ENCODE assay signal across 8 cellular contexts in genomic region chr2:231400668-231401054, GRCh38. TPM values are rescaled to one million over a fixed set of nuclear protein-coding genes. Genes with fewer than 3 reads are reported as not detected.
DNase-seq lines count a peak whose midpoint lies in the region; ATAC-seq, FAIRE-seq and TF ChIP-seq lines count a peak whose summit lies in the region.
"Not testable (repeated sequence)": the region's sequence is repeated elsewhere in the genome, so short reads cannot be mapped to it uniquely, and the experiment has no call there.

No MANE protein-coding gene starts in this region.

- FAIRE-seq in astrocyte (lab: Jason Lieb, UNC): not testable (repeated sequence)

- peaks cover 41% of the 10 kb centered on the region for H3K4me1 ChIP-seq in BLaER1
- peaks cover 17% of the 10 kb centered on the region for H3K4me1 ChIP-seq in astrocyte (ENCODE audit: insufficient read depth, low read length)
- not testable (repeated sequence) for H3K4me1 ChIP-seq in neuronal stem cell (ENCODE audit: control insufficient read depth in 2 of 2, insufficient read depth in 1 of 2, low read depth in 1 of 2, low read length in 2 of 2)
- H3K4me1 ChIP-seq in thoracic aorta (ENCODE audit: control insufficient read depth in 1 of 2, low read depth in 2 of 2): peaks cover 27 to 91% of the 10 kb centered on the region in 2 donors

- not testable (repeated sequence) for H3K79me1 ChIP-seq in neuronal stem cell (ENCODE audit: low read depth, low read length)

- H3K18ac ChIP-seq in neuronal stem cell (ENCODE audit: low read length): not testable (repeated sequence)

- peak overlapping the region; percentile 30 for H3K27ac Mint-ChIP-seq in astrocyte (ENCODE audit: unreplicated experiment)

- H4K91ac ChIP-seq in neuronal stem cell (ENCODE audit: low read depth, low read length, poor library complexity): not testable (repeated sequence)

- no CpG with 5 or more reads among the region's 8 CpGs for WGBS in neuronal stem cell (ENCODE audit: extremely low coverage in 2 of 2, insufficient read length in 2 of 2, insufficient replicate concordance in 1 of 2), 2 donors

- not testable (repeated sequence) for H3K79me2 ChIP-seq in astrocyte (ENCODE audit: insufficient read depth, low read length)

- ATAC-seq in left lobe of liver: peak; percentile 62
- not testable (repeated sequence) for ATAC-seq in thoracic aorta (ENCODE audit: insufficient number of reproducible peaks, low FRiP score, low read depth)

- H2AFZ ChIP-seq in astrocyte (ENCODE audit: low read depth, low read length): not testable (repeated sequence)
- peak overlapping the region; percentile 72 for H2AFZ ChIP-seq in neuronal stem cell (ENCODE audit: low read length)

- H3K36me3 ChIP-seq in BLaER1; astrocyte (ENCODE audit: insufficient read depth, low read length); neuronal stem cell (replicated peaks in 1 of 2; ENCODE audit: control insufficient read depth in 2 of 2, insufficient read depth in 2 of 2, low read length in 2 of 2); thoracic aorta: not testable (repeated sequence)

- peaks cover 17% of the 10 kb centered on the region for H3K4me1 Mint-ChIP-seq in astrocyte (ENCODE audit: low read depth, unreplicated experiment)

- H3K27me3 ChIP-seq in BLaER1 (peaks cover 26% of the 10 kb centered on the region), neuronal stem cell (ENCODE audit: control insufficient read depth in 3 of 3, insufficient read depth in 3 of 3, low read depth in 1 of 3, low read length in 3 of 3) (peaks cover 2 to 41% (median 18%) of the 10 kb centered on the region in 3 experiments)
- not testable (repeated sequence) for H3K27me3 ChIP-seq in astrocyte (ENCODE audit: insufficient read depth, low read length); thoracic aorta (replicated peaks; ENCODE audit: insufficient read depth)

- H4K8ac ChIP-seq in neuronal stem cell (ENCODE audit: low read depth, low read length): not testable (repeated sequence)

- not testable (repeated sequence) for H3K4me3 ChIP-seq in BLaER1; astrocyte (ENCODE audit: insufficient read depth, low read depth, low read length); epithelial cell of proximal tubule (ENCODE audit: low read depth, low read length); neuronal stem cell (ENCODE audit: low read length in 2 of 2)
- peak overlapping the region; percentile 40 for H3K4me3 ChIP-seq in thoracic aorta

- not testable (repeated sequence) for H3K4ac ChIP-seq in neuronal stem cell (ENCODE audit: low read length)

- H2BK15ac ChIP-seq in neuronal stem cell (ENCODE audit: low read length): not testable (repeated sequence)

- not testable (repeated sequence) for TF ChIP-seq EP300 in Ishikawa (IDR thresholded peaks at IDR 0.05; ENCODE audit: borderline replicate concordance)

- H3K14ac ChIP-seq in neuronal stem cell (ENCODE audit: low read length): not testable (repeated sequence)

- not testable (repeated sequence) for H3K9ac ChIP-seq in BLaER1; neuronal stem cell (ENCODE audit: low read depth, low read length, poor library complexity)
- peak overlapping the region; percentile 16 for H3K9ac ChIP-seq in astrocyte (ENCODE audit: low read length)

- H3K9me3 Mint-ChIP-seq in astrocyte (ENCODE audit: unreplicated experiment): not testable (repeated sequence)

- 0 out of 2 replicates have a peak, but pooled peaks have one; percentile 17 for TF ChIP-seq RAD21 in Ishikawa (IDR thresholded peaks at IDR 0.05; ENCODE audit: low read depth)

- not testable (repeated sequence) for H2BK5ac ChIP-seq in neuronal stem cell (ENCODE audit: low read length)

- H4K20me1 ChIP-seq in BLaER1; astrocyte (ENCODE audit: insufficient read depth, low read length): not testable (repeated sequence)

- not testable (repeated sequence) for DNase-seq in RWPE1 (ENCODE audit: low spot score); astrocyte (ENCODE audit: low read depth); epithelial cell of proximal tubule (ENCODE audit: low read depth); left lobe of liver (ENCODE audit: low spot score); neuronal stem cell (ENCODE audit: low spot score); thoracic aorta (ENCODE audit: low spot score)

- not testable (repeated sequence) for H2BK120ac ChIP-seq in neuronal stem cell (ENCODE audit: low read depth, low read length)

- H3K27me3 Mint-ChIP-seq in astrocyte (ENCODE audit: low read depth, unreplicated experiment): peaks cover 21% of the 10 kb centered on the region

- H3K4me3 Mint-ChIP-seq in astrocyte (ENCODE audit: unreplicated experiment): not testable (repeated sequence)

- CTCF ChIA-PET in RWPE1 (lab: Yijun Ruan, JAX): interaction anchor here (0.6 to 2.4 kb wide), 8 partner anchors 12 to 876 kb away, joined by 3 to 9 read pairs (median 4); no protein-coding TSS in a partner anchor

- not testable (repeated sequence) for H2BK12ac ChIP-seq in neuronal stem cell (ENCODE audit: low read length)

- H3K36me3 Mint-ChIP-seq in astrocyte (ENCODE audit: low read depth, unreplicated experiment): not testable (repeated sequence)

- H3K27ac ChIP-seq in BLaER1 (peak overlapping the region; percentile 37; the same call in 1 of the 2 replicates), thoracic aorta (peak overlapping the region; percentile 89 to 97)
- not testable (repeated sequence) for H3K27ac ChIP-seq in RWPE1; astrocyte (ENCODE audit: low read depth, low read length); neuronal stem cell (replicated peaks; ENCODE audit: low read length)

- H3K4me2 ChIP-seq in BLaER1 (peak overlapping the region; percentile 53), astrocyte (ENCODE audit: low read length) (peak overlapping the region; percentile 37)
- H3K4me2 ChIP-seq in neuronal stem cell (ENCODE audit: insufficient read depth, low read length, poor library complexity, severe bottlenecking): not testable (repeated sequence)

- 0 out of 2 replicates have a peak, but pooled peaks have one; percentile 7 for TF ChIP-seq CTCF in RWPE1 (conservative IDR thresholded peaks at IDR 0.05; ENCODE audit: low read depth)
- TF ChIP-seq CTCF in astrocyte (IDR thresholded peaks at IDR 0.05; ENCODE audit: insufficient read depth, low read depth, low read length); thoracic aorta (IDR thresholded peaks at IDR 0.05): not testable (repeated sequence)
- TF ChIP-seq CTCF in epithelial cell of proximal tubule (conservative IDR thresholded peaks at IDR 0.05; ENCODE audit: low read depth, low read length): peak; percentile 8

- H3K23ac ChIP-seq in neuronal stem cell (ENCODE audit: low read depth, low read length, poor library complexity): not testable (repeated sequence)

- POLR2A ChIA-PET in RWPE1 (lab: Yijun Ruan, JAX; ENCODE audit: low non-redundant PET): not testable (repeated sequence)

- not testable (repeated sequence) for H3K9me3 ChIP-seq in BLaER1; astrocyte (ENCODE audit: insufficient read depth, low read depth, low read length); neuronal stem cell (replicated peaks in 1 of 2; ENCODE audit: control insufficient read depth in 2 of 2, insufficient read depth in 1 of 2, low read depth in 1 of 2, low read length in 2 of 2); thoracic aorta

- H2AK5ac ChIP-seq in neuronal stem cell (ENCODE audit: low read depth, low read length): peak overlapping the region; percentile 28

RNA-seq across cellular contexts. Expression of gene B3GNT7, which starts 5.2 kb away (rescaled TPM):
- 1.2 and 1.7 TPM in 2 replicates for total RNA-seq in astrocyte
- 10.7 and 13.7 TPM in 2 replicates for total RNA-seq in epithelial cell of proximal tubule
- total RNA-seq in left lobe of liver: 1.6 TPM
- 1.0 TPM for polyA plus RNA-seq in neuronal stem cell (2013, experiment 1 of 2)
- 0.84 TPM for polyA plus RNA-seq in neuronal stem cell (2013, experiment 2 of 2)
- 10 to 100 TPM; 11.4 to 17.5 TPM for total RNA-seq in thoracic aorta
